26 cellular contexts compared by ENCODE assay signal in genomic region chr13:36088463-36088862, GRCh38. TPM values are rescaled to one million over a fixed set of nuclear protein-coding genes. Genes with fewer than 3 reads are reported as not detected.
"Had no signal": no experiment of that assay in that cellular context is flagged by ENCODE, and none has a peak within 500 bp of the region (broad histone marks: within the 10 kb centered on the region; RNA-seq: fewer than 3 reads in every experiment).

No MANE protein-coding gene starts in this region.

- FAIRE-seq: keratinocyte, urothelium cell line had no signal

- H3K4me1 Mint-ChIP-seq: naive thymus-derived CD4-positive, alpha-beta T cell; stimulated activated effector memory CD8-positive, alpha-beta T cell treated with anti-CD3 and anti-CD28 coated beads, Interleukin-12 subunit alpha, Interleukin-12 subunit beta, amount 100 ng/mL, for 72 hours had no signal

- H3K36me3 Mint-ChIP-seq: naive thymus-derived CD4-positive, alpha-beta T cell; stimulated activated effector memory CD8-positive, alpha-beta T cell treated with anti-CD3 and anti-CD28 coated beads, Interleukin-12 subunit alpha, Interleukin-12 subunit beta, amount 100 ng/mL, for 72 hours had no signal

- H3K9me3 ChIP-seq: left lung, lower lobe of right lung, ovary, stomach, thoracic aorta, tibial artery, upper lobe of right lung had no signal

- H3K27ac ChIP-seq: left lung, lower lobe of right lung, ovary, stomach, thoracic aorta, upper lobe of right lung had no signal

- DNase-seq: hippocampal formation; left colon; left lung; lower lobe of right lung; mesendoderm; naive thymus-derived CD4-positive, alpha-beta T cell; ovary; retina; right cardiac atrium; stimulated activated CD4-positive, alpha-beta T cell treated with anti-CD3 and anti-CD28 coated beads, Interleukin-12 subunit alpha, Interleukin-12 subunit beta, amount 100 ng/mL, for 4 hours; stimulated activated CD4-positive, alpha-beta T cell treated with anti-CD3 and anti-CD28 coated beads, Interleukin-15, amount 100 ng/mL, for 24 hours; stimulated activated CD4-positive, alpha-beta T cell treated with anti-CD3 and anti-CD28 coated beads, Interleukin-2, amount 100 ng/mL, for 24 hours; stimulated activated CD4-positive, alpha-beta T cell treated with anti-CD3 and anti-CD28 coated beads, Interleukin-4, amount 100 ng/mL, for 1 hour; stimulated activated naive CD4-positive, alpha-beta T cell treated with Interleukin-2 at 50 U/mL for 16 hours; stomach; tibial artery; upper lobe of right lung had no signal

- H3K36me3 ChIP-seq: left lung, lower lobe of right lung, ovary, stomach, thoracic aorta, tibial artery, upper lobe of right lung had no signal

- H3K27me3 Mint-ChIP-seq: natural killer cell treated with Interleukin-12 subunit alpha and Interleukin-12 subunit beta and Interleukin-15 and Interleukin-18, amount 100 ng/mL, for 72 hours had no signal

- H3K4me3 ChIP-seq: left lung, lower lobe of right lung, ovary, skin epidermis, stomach, thoracic aorta, tibial artery, upper lobe of right lung had no signal

- H3K4me3 Mint-ChIP-seq: mesothelial cell of epicardium; naive thymus-derived CD4-positive, alpha-beta T cell; natural killer cell treated with Interleukin-12 subunit alpha and Interleukin-12 subunit beta and Interleukin-15 and Interleukin-18, amount 100 ng/mL, for 72 hours; stimulated activated effector memory CD8-positive, alpha-beta T cell treated with anti-CD3 and anti-CD28 coated beads, Interleukin-12 subunit alpha, Interleukin-12 subunit beta, amount 100 ng/mL, for 72 hours had no signal

- H3K27me3 ChIP-seq: left lung, ovary, stomach, tibial artery, upper lobe of right lung had no signal

- H3K27ac Mint-ChIP-seq: mesothelial cell of epicardium; naive thymus-derived CD4-positive, alpha-beta T cell; natural killer cell treated with Interleukin-12 subunit alpha and Interleukin-12 subunit beta and Interleukin-15 and Interleukin-18, amount 100 ng/mL, for 72 hours; progenitor cell of endocrine pancreas; stimulated activated effector memory CD8-positive, alpha-beta T cell treated with anti-CD3 and anti-CD28 coated beads, Interleukin-12 subunit alpha, Interleukin-12 subunit beta, amount 100 ng/mL, for 72 hours had no signal

- ATAC-seq: left colon; left lung; lower lobe of right lung; naive thymus-derived CD4-positive, alpha-beta T cell; natural killer cell treated with Interleukin-12 subunit alpha and Interleukin-12 subunit beta and Interleukin-15 and Interleukin-18, amount 100 ng/mL, for 72 hours; right cardiac atrium; stimulated activated effector memory CD8-positive, alpha-beta T cell treated with anti-CD3 and anti-CD28 coated beads, Interleukin-12 subunit alpha, Interleukin-12 subunit beta, amount 100 ng/mL, for 72 hours; upper lobe of right lung had no signal

- H3K4me1 ChIP-seq: left lung, lower lobe of right lung, stomach, upper lobe of right lung had no signal

RNA-seq across cellular contexts. Expression of gene DCLK1, which starts 42.7 kb away (rescaled TPM):
- total RNA-seq: mononuclear cell; naive thymus-derived CD4-positive, alpha-beta T cell; natural killer cell treated with Interleukin-12 subunit alpha and Interleukin-12 subunit beta and Interleukin-15 and Interleukin-18, amount 100 ng/mL, for 72 hours had no signal
- polyA plus RNA-seq: naive thymus-derived CD4-positive, alpha-beta T cell had no signal
